ENCODE assay signal across 14 cellular contexts in genomic region chr15:32952901-32953889, GRCh38.
DNase-seq lines count a peak whose midpoint lies in the region; ATAC-seq and TF ChIP-seq lines count a peak whose summit lies in the region.
"Had no signal": no experiment of that assay in that cellular context is flagged by ENCODE, and none has a peak within 500 bp of the region (broad histone marks: within the 10 kb centered on the region; RNA-seq: fewer than 3 reads in every experiment).

No MANE protein-coding gene starts in this region.

- H3K27me3 Mint-ChIP-seq in neural progenitor cell (ENCODE audit: insufficient read depth, low read depth) = peaks cover 9% of the 10 kb centered on the region
- no peaks in the 10 kb centered on the region for H3K27me3 Mint-ChIP-seq in activated T-cell treated with anti-CD3 and anti-CD28 coated beads, Interleukin-2, amount 50 U/mL, for 24 hours
- H3K27me3 Mint-ChIP-seq: activated naive CD4-positive, alpha-beta T cell treated with anti-CD3 and anti-CD28 coated beads, Interleukin-2, amount 10 ng/mL, durations not matched to agents 7 days and 5 days; central memory CD8-positive, alpha-beta T cell had no signal

- H3K27me3 ChIP-seq in neural progenitor cell (no peaks in the 10 kb centered on the region), PC-3 (ENCODE audit: low read length) (no peaks in the 10 kb centered on the region)

- peak overlapping the region; percentile 27 for H3K4me3 Mint-ChIP-seq in neural progenitor cell
- no peak overlapping the region for H3K4me3 Mint-ChIP-seq in activated T-cell treated with anti-CD3 and anti-CD28 coated beads, Interleukin-2, amount 50 U/mL, for 24 hours
- H3K4me3 Mint-ChIP-seq: activated naive CD4-positive, alpha-beta T cell treated with anti-CD3 and anti-CD28 coated beads, Interleukin-2, amount 10 ng/mL, durations not matched to agents 7 days and 5 days; central memory CD8-positive, alpha-beta T cell had no signal

- peak overlapping the region; percentile 78 for H2AFZ ChIP-seq in neural progenitor cell (replicated peaks)
- H2AFZ ChIP-seq in PC-3 (ENCODE audit: low read length) = no peak overlapping the region
- H2AFZ ChIP-seq: hepatocyte had no signal

- H3K4me1 Mint-ChIP-seq in neural progenitor cell = peaks cover 26% of the 10 kb centered on the region
- peaks cover 15% of the 10 kb centered on the region for H3K4me1 Mint-ChIP-seq in activated T-cell treated with anti-CD3 and anti-CD28 coated beads, Interleukin-2, amount 50 U/mL, for 24 hours (ENCODE audit: low read depth)
- H3K4me1 Mint-ChIP-seq: activated naive CD4-positive, alpha-beta T cell treated with anti-CD3 and anti-CD28 coated beads, Interleukin-2, amount 10 ng/mL, durations not matched to agents 7 days and 5 days; central memory CD8-positive, alpha-beta T cell had no signal

- H3K4me3 ChIP-seq in fibroblast of villous mesenchyme (ENCODE audit: low read depth, low read length) (no peak overlapping the region), neural progenitor cell (no peak overlapping the region), PC-3 (ENCODE audit: low read length) (no peak overlapping the region)
- H3K4me3 ChIP-seq: hepatocyte, mucosa of descending colon had no signal

- BruUV-seq in PC-3 (replicated peaks; lab: Mats Ljungman, UMichigan) = no TSS peak

- intact Hi-C loops in PC-3 (cut with micrococcal nuclease) = no loop called here

- CTCF ChIA-PET in PC-3 (lab: Charles Lee) = no interaction called here

- no peak for ATAC-seq in PC-3
- ATAC-seq: mucosa of descending colon had no signal

- H3K4me1 ChIP-seq in neural progenitor cell (peaks cover 16% of the 10 kb centered on the region), PC-3 (ENCODE audit: insufficient read depth, low read length) (peaks cover 17% of the 10 kb centered on the region)

- H3F3A ChIP-seq in neural progenitor cell (ENCODE audit: low read depth) (no peaks in the 10 kb centered on the region), PC-3 (ENCODE audit: low read length, unreplicated experiment) (no peaks in the 10 kb centered on the region)

- TF ChIP-seq CTCF in fibroblast of villous mesenchyme (IDR thresholded peaks at IDR 0.05; ENCODE audit: insufficient read depth, low read depth, low read length) (no peak), neural progenitor cell (IDR thresholded peaks at IDR 0.05) (no peak), PC-3 (conservative IDR thresholded peaks at IDR 0.05; ENCODE audit: low read depth, low read length) (no peak)

- peak; percentile 10 for DNase-seq in Daoy (ENCODE audit: low read depth)
- peak; percentile 93 for DNase-seq in NCI-H69 (lab: John Stamatoyannopoulos, UW)
- DNase-seq in fibroblast of villous mesenchyme (ENCODE audit: low read depth) = peak; percentile 21
- DNase-seq in neural progenitor cell (ENCODE audit: low spot score) = peak; percentile 13
- no peak for DNase-seq in PC-3
- DNase-seq in NCI-H82 (lab: John Stamatoyannopoulos, UW) = no peak
- no peak for DNase-seq in NCI-H187 (lab: John Stamatoyannopoulos, UW)
- DNase-seq in activated T-cell treated with anti-CD3 and anti-CD28 coated beads, Interleukin-2, amount 50 U/mL, for 24 hours = no peak
- DNase-seq: activated naive CD4-positive, alpha-beta T cell treated with anti-CD3 and anti-CD28 coated beads, Interleukin-2, amount 10 ng/mL, durations not matched to agents 7 days and 5 days; mucosa of descending colon; NCI-H510A treated with DMSO at 0.1 percent for 48 hours; stimulated activated naive CD4-positive, alpha-beta T cell had no signal

- H3K27ac ChIP-seq in neural progenitor cell (no peak overlapping the region), PC-3 (ENCODE audit: low read length) (no peak overlapping the region)
- H3K27ac ChIP-seq: hepatocyte had no signal

- POLR2A ChIA-PET in PC-3 (lab: Charles Lee; ENCODE audit: unreplicated experiment) = interaction anchor here (0.6 kb wide), 1 partner anchor 188 kb away, joined by 3 read pairs; no protein-coding TSS in a partner anchor

- H3K36me3 Mint-ChIP-seq in neural progenitor cell = no peaks in the 10 kb centered on the region
- no peaks in the 10 kb centered on the region for H3K36me3 Mint-ChIP-seq in activated T-cell treated with anti-CD3 and anti-CD28 coated beads, Interleukin-2, amount 50 U/mL, for 24 hours (ENCODE audit: low read depth)
- H3K36me3 Mint-ChIP-seq: activated naive CD4-positive, alpha-beta T cell treated with anti-CD3 and anti-CD28 coated beads, Interleukin-2, amount 10 ng/mL, durations not matched to agents 7 days and 5 days had no signal

- H4K20me1 ChIP-seq in neural progenitor cell (ENCODE audit: low read depth) (no peaks in the 10 kb centered on the region), PC-3 (ENCODE audit: low read length) (no peaks in the 10 kb centered on the region)

- no peaks in the 10 kb centered on the region for H3K9me2 ChIP-seq in PC-3 (replicated peaks; ENCODE audit: low read length)

- peak overlapping the region; percentile 89 for H3K27ac Mint-ChIP-seq in neural progenitor cell
- no peak overlapping the region for H3K27ac Mint-ChIP-seq in activated T-cell treated with anti-CD3 and anti-CD28 coated beads, Interleukin-2, amount 50 U/mL, for 24 hours
- H3K27ac Mint-ChIP-seq: activated naive CD4-positive, alpha-beta T cell treated with anti-CD3 and anti-CD28 coated beads, Interleukin-2, amount 10 ng/mL, durations not matched to agents 7 days and 5 days had no signal

- H3K9ac ChIP-seq in neural progenitor cell = no peak overlapping the region
- H3K9ac ChIP-seq in PC-3 (ENCODE audit: low read length) = no peak overlapping the region

- H3K4me2 ChIP-seq in neural progenitor cell = peak overlapping the region; percentile 57
- no peak overlapping the region for H3K4me2 ChIP-seq in PC-3 (ENCODE audit: low read length)
- H3K4me2 ChIP-seq: hepatocyte had no signal

- no peaks in the 10 kb centered on the region for H3K9me3 ChIP-seq in neural progenitor cell (ENCODE audit: low read depth)
- H3K9me3 ChIP-seq in PC-3 (ENCODE audit: low read length) = no peaks in the 10 kb centered on the region
- H3K9me3 ChIP-seq: mucosa of descending colon had no signal

- H3K79me2 ChIP-seq in neural progenitor cell (ENCODE audit: low read depth) (no peaks in the 10 kb centered on the region), PC-3 (ENCODE audit: low read length) (no peaks in the 10 kb centered on the region)
- H3K79me2 ChIP-seq: hepatocyte had no signal

- peaks cover 4% of the 10 kb centered on the region for H3K9me3 Mint-ChIP-seq in neural progenitor cell
- H3K9me3 Mint-ChIP-seq in activated T-cell treated with anti-CD3 and anti-CD28 coated beads, Interleukin-2, amount 50 U/mL, for 24 hours = no peaks in the 10 kb centered on the region
- H3K9me3 Mint-ChIP-seq: activated naive CD4-positive, alpha-beta T cell treated with anti-CD3 and anti-CD28 coated beads, Interleukin-2, amount 10 ng/mL, durations not matched to agents 7 days and 5 days; central memory CD8-positive, alpha-beta T cell had no signal

- H3K36me3 ChIP-seq in neural progenitor cell (peaks cover 11% of the 10 kb centered on the region), PC-3 (ENCODE audit: low read depth, low read length) (no peaks in the 10 kb centered on the region)

Comparison
In these comparisons a context has a peak if more than half of its experiments do, and no peak if none do; other contexts are left out.
1. DNase-seq: peak in Daoy (single experiment), NCI-H69 (single experiment), fibroblast of villous mesenchyme (single experiment) and neural progenitor cell (single experiment); none in PC-3 (single experiment), NCI-H82 (single experiment), NCI-H187 (0 of 2) and activated T-cell treated with anti-CD3 and anti-CD28 coated beads, Interleukin-2, amount 50 U/mL, for 24 hours (single experiment).